4 cellular contexts compared by ENCODE assay signal in genomic region chr14:98999345-98999744, GRCh38.
TF ChIP-seq lines count a peak whose summit lies in the region.

No MANE protein-coding gene starts in this region.

TF ChIP-seq in SK-N-SH, 30 proteins besides CTCF, POLR2A, EP300 and RAD21 (continued from another document):
- TF ChIP-seq USF1 (IDR thresholded peaks at IDR 0.05; ENCODE audit: borderline replicate concordance, low read depth): peak; percentile 44; the same call in 1 of the 2 replicates

TF ChIP-seq in SK-N-SH treated with all-trans-retinoic acid at 6 μM for 48 hours, 23 proteins besides CTCF, POLR2A, EP300 and RAD21:
- TF ChIP-seq CREB5 (CRISPR knock-in tag; IDR thresholded peaks at IDR 0.05; ENCODE audit: low read depth): no peak
- no peak for TF ChIP-seq PPARA (CRISPR knock-in tag; IDR thresholded peaks at IDR 0.05; ENCODE audit: borderline replicate concordance)
- no peak for TF ChIP-seq BACH2 (CRISPR knock-in tag; IDR thresholded peaks at IDR 0.05; ENCODE audit: borderline replicate concordance)
- TF ChIP-seq TOX (CRISPR knock-in tag; IDR thresholded peaks at IDR 0.05; ENCODE audit: borderline replicate concordance): no peak
- no peak for TF ChIP-seq OSR1 (CRISPR knock-in tag; IDR thresholded peaks at IDR 0.05)
- no peak for TF ChIP-seq TCF4 (CRISPR knock-in tag; IDR thresholded peaks at IDR 0.05; ENCODE audit: borderline replicate concordance)
- TF ChIP-seq ESRRG (CRISPR knock-in tag; IDR thresholded peaks at IDR 0.05): no peak
- TF ChIP-seq CSDC2 (CRISPR knock-in tag; IDR thresholded peaks at IDR 0.05): no peak
- no peak for TF ChIP-seq PATZ1 (CRISPR knock-in tag; IDR thresholded peaks at IDR 0.05; ENCODE audit: borderline replicate concordance)
- no peak for TF ChIP-seq ZNF70 (CRISPR knock-in tag; IDR thresholded peaks at IDR 0.05)
- TF ChIP-seq ZFP3 (CRISPR knock-in tag; IDR thresholded peaks at IDR 0.05): no peak
- no peak for TF ChIP-seq ZNF565 (CRISPR knock-in tag; conservative IDR thresholded peaks at IDR 0.05; ENCODE audit: low read depth)
- TF ChIP-seq ARNTL (CRISPR knock-in tag; IDR thresholded peaks at IDR 0.05; ENCODE audit: borderline replicate concordance, low read depth): no peak

TF ChIP-seq in Ishikawa, 13 proteins besides CTCF, POLR2A, EP300 and RAD21:
- TF ChIP-seq YY1 (IDR thresholded peaks at IDR 0.05; ENCODE audit: low read depth) (no peak), USF1 (IDR thresholded peaks at IDR 0.05) (peak; percentile 71), TEAD4 (IDR thresholded peaks at IDR 0.05) (no peak)

TF ChIP-seq in H1, 55 proteins besides CTCF, POLR2A, EP300 and RAD21 (continued from another document):
- TF ChIP-seq TEAD4 (IDR thresholded peaks at IDR 0.05; ENCODE audit: low read depth, low read length): no peak
- no peak for TF ChIP-seq ASH2L (IDR thresholded peaks at IDR 0.05; ENCODE audit: low read length)
- no peak for TF ChIP-seq CEBPB (IDR thresholded peaks at IDR 0.05; ENCODE audit: low read depth, low read length)
- no peak for TF ChIP-seq RBBP5 (IDR thresholded peaks at IDR 0.05; ENCODE audit: borderline replicate concordance, low read depth, low read length)
- TF ChIP-seq E2F6 (IDR thresholded peaks at IDR 0.05): 0 out of 2 replicates have a peak, but pooled peaks have one; percentile 14
- no peak for TF ChIP-seq EGR1 (IDR thresholded peaks at IDR 0.05; ENCODE audit: borderline replicate concordance, low read depth, low read length)
- TF ChIP-seq JUN (IDR thresholded peaks at IDR 0.05; ENCODE audit: low read depth, low read length): no peak
- TF ChIP-seq TBP (IDR thresholded peaks at IDR 0.05; ENCODE audit: low read depth, low read length): no peak
- no peak for TF ChIP-seq KDM5A (IDR thresholded peaks at IDR 0.05; ENCODE audit: low read length)
- no peak for TF ChIP-seq POLR2AphosphoS5 (IDR thresholded peaks at IDR 0.05; ENCODE audit: low read depth, low read length)
- no peak for TF ChIP-seq CHD2 (IDR thresholded peaks at IDR 0.05; ENCODE audit: low read length)
- TF ChIP-seq USF2 (IDR thresholded peaks at IDR 0.05; ENCODE audit: low read length): peak; percentile 78
- TF ChIP-seq CBX5 (IDR thresholded peaks at IDR 0.05; ENCODE audit: low read depth, low read length): no peak
- TF ChIP-seq MAX (IDR thresholded peaks at IDR 0.05): 0 out of 2 replicates have a peak, but pooled peaks have one; percentile 18
